In genomic region chr6:155224618-155225017, GRCh38 we compare ENCODE assay signal across 12 cellular contexts. TPM values are rescaled to one million over a fixed set of nuclear protein-coding genes. Genes with fewer than 3 reads are reported as not detected.
DNase-seq lines count a peak whose midpoint lies in the region; ATAC-seq and TF ChIP-seq lines count a peak whose summit lies in the region.
"Had no signal": no experiment of that assay in that cellular context is flagged by ENCODE, and none has a peak within 500 bp of the region (broad histone marks: within the 10 kb centered on the region; RNA-seq: fewer than 3 reads in every experiment).

No MANE protein-coding gene starts in this region.

- intact Hi-C loops in tibial artery (cut with DNase I; ENCODE audit: low total_unique reads), result no loop called here

- no peaks in the 10 kb centered on the region for H3K9me3 Mint-ChIP-seq in T-helper 1 cell treated with Interleukin-12 subunit alpha and Interleukin-12 subunit beta and Interleukin-4 antibody, amounts not matched to agents 30 μg/mL and 1 μg/mL, for 36 hours

- H4K20me1 ChIP-seq in GM23248 (ENCODE audit: insufficient read depth), result no peaks in the 10 kb centered on the region

- H3K4me1 Mint-ChIP-seq in T-helper 1 cell treated with Interleukin-12 subunit alpha and Interleukin-12 subunit beta and Interleukin-4 antibody, amounts not matched to agents 30 μg/mL and 1 μg/mL, for 36 hours (ENCODE audit: low read depth), result peaks cover 23% of the 10 kb centered on the region

- H3K27me3 ChIP-seq in GM23248 (replicated peaks; ENCODE audit: insufficient read depth) (no peaks in the 10 kb centered on the region), tibial artery (no peaks in the 10 kb centered on the region)
- H3K27me3 ChIP-seq: heart left ventricle had no signal

- H3K4me3 Mint-ChIP-seq in T-helper 1 cell treated with Interleukin-12 subunit alpha and Interleukin-12 subunit beta and Interleukin-4 antibody, amounts not matched to agents 30 μg/mL and 1 μg/mL, for 36 hours, result no peak overlapping the region

- H3K9me3 ChIP-seq in GM23248 (ENCODE audit: low read depth) (no peaks in the 10 kb centered on the region), tibial artery (no peaks in the 10 kb centered on the region)
- H3K9me3 ChIP-seq: heart left ventricle had no signal

- H3K27me3 Mint-ChIP-seq in T-helper 1 cell treated with Interleukin-12 subunit alpha and Interleukin-12 subunit beta and Interleukin-4 antibody, amounts not matched to agents 30 μg/mL and 1 μg/mL, for 36 hours (ENCODE audit: low read depth), result no peaks in the 10 kb centered on the region

- in situ Hi-C loops in GM23248 (cut with MboI), result no loop called here

- peaks cover 10% of the 10 kb centered on the region; the same call in 1 of the 2 replicates for H3F3A ChIP-seq in GM23248 (ENCODE audit: insufficient read depth)

- H3K4me3 ChIP-seq in GM23248 (no peak overlapping the region), coronary artery (no peak overlapping the region), tibial artery (no peak overlapping the region)
- H3K4me3 ChIP-seq: heart left ventricle had no signal

- no peak overlapping the region for H2AFZ ChIP-seq in GM23248

- 97 to 98% methylated on average over 7 of the region's 7 CpGs for WGBS in GM23248 (ENCODE audit: low coverage in 1 of 2, low lambda C conversion rate in 2 of 2, missing lambda C conversion rate in 2 of 2), 2 experiments

- H3K27ac Mint-ChIP-seq in T-helper 1 cell treated with Interleukin-12 subunit alpha and Interleukin-12 subunit beta and Interleukin-4 antibody, amounts not matched to agents 30 μg/mL and 1 μg/mL, for 36 hours, result peak overlapping the region; percentile 86

- H3K27ac ChIP-seq in GM23248 (peak overlapping the region; percentile 12; the same call in 1 of the 2 replicates), epithelial cell of prostate (peak overlapping the region; percentile 88), coronary artery (no peak overlapping the region), tibial artery (no peak overlapping the region)

- H3K9ac ChIP-seq in GM23248, result no peak overlapping the region

- H3K4me1 ChIP-seq in GM23248 (ENCODE audit: insufficient read depth) (peaks cover 11% of the 10 kb centered on the region), tibial artery (peaks cover 0 to 35% (median 31%) of the 10 kb centered on the region in 4 donors)

- no peaks in the 10 kb centered on the region for H3K9me2 ChIP-seq in GM23248 (ENCODE audit: insufficient read depth)

- no peaks in the 10 kb centered on the region for H3K79me2 ChIP-seq in GM23248 (ENCODE audit: insufficient read depth)

- H3K4me2 ChIP-seq in GM23248 (ENCODE audit: unreplicated experiment), result no peak overlapping the region

- no peak for ATAC-seq in GM18868 (IDR thresholded peaks at IDR 0.05; ENCODE audit: unreplicated experiment)
- ATAC-seq: heart left ventricle had no signal

- H3K36me3 Mint-ChIP-seq in T-helper 1 cell treated with Interleukin-12 subunit alpha and Interleukin-12 subunit beta and Interleukin-4 antibody, amounts not matched to agents 30 μg/mL and 1 μg/mL, for 36 hours (ENCODE audit: low read depth), result peaks cover 5% of the 10 kb centered on the region

- H3K36me3 ChIP-seq in GM23248 (ENCODE audit: low read depth), result no peaks in the 10 kb centered on the region
- H3K36me3 ChIP-seq in tibial artery, result no peaks in the 10 kb centered on the region
- H3K36me3 ChIP-seq: heart left ventricle had no signal

- TF ChIP-seq CTCF in coronary artery (IDR thresholded peaks at IDR 0.05), result no peak
- TF ChIP-seq CTCF in tibial artery (IDR thresholded peaks at IDR 0.05), result no peak

- DNase-seq in AG20443 (ENCODE audit: low spot score), result peak; percentile 25
- peak; percentile 29 for DNase-seq in GM23248
- no peak for DNase-seq in epithelial cell of prostate (ENCODE audit: low read depth, low spot score)
- no peak for DNase-seq in coronary artery (ENCODE audit: low spot score)
- no peak for DNase-seq in tibial artery
- DNase-seq: effector CD4-positive, alpha-beta T cell; heart left ventricle; NCI-H2029 treated with DMSO at 0.1 percent for 48 hours; RPMI8226 had no signal

RNA-seq across cellular contexts. Expression of gene CLDN20, which starts 39.2 kb away (rescaled TPM):
- total RNA-seq in GM23248 (2014; rRNA removed; shearing (Covaris generic)), result not detected in 2 replicates
- not detected in 2 replicates for polyA plus RNA-seq in GM23248 (2016; fragmentation: Nextera tagmentation; extraction: Ambion mirVana)
- total RNA-seq: heart left ventricle, lung microvascular endothelial cell had no signal

Comparison
In these comparisons a context has a peak if more than half of its experiments do, and no peak if none do; other contexts are left out.
1. DNase-seq: peak in AG20443 (single experiment) and GM23248 (single experiment); none in epithelial cell of prostate (single experiment), coronary artery (single experiment) and tibial artery (0 of 2).
2. H3K27ac ChIP-seq: peak in GM23248 (single experiment) and epithelial cell of prostate (single experiment); none in coronary artery (0 of 2) and tibial artery (0 of 2).